ENCODE assay signal across 8 cellular contexts in genomic region chr2:37672104-37672869, GRCh38.
DNase-seq lines count a peak whose midpoint lies in the region; ATAC-seq and TF ChIP-seq lines count a peak whose summit lies in the region.

No MANE protein-coding gene starts in this region.

- peak; percentile 90 for DNase-seq in ACHN
- DNase-seq in NCI-H2227 (lab: John Stamatoyannopoulos, UW; ENCODE audit: unreplicated experiment), result peak; percentile 93
- DNase-seq in central memory CD4-positive, alpha-beta T cell, result peak; percentile 56
- DNase-seq in islet precursor cell, result peak; percentile 98
- DNase-seq in stimulated activated CD4-positive, alpha-beta T cell treated with anti-CD3 and anti-CD28 coated beads, Interleukin-12 subunit alpha, Interleukin-12 subunit beta, amount 100 ng/mL, for 48 hours (ENCODE audit: low read depth in 2 of 3, low spot score in 1 of 3), result peak; percentile 41 to 60 (median 53)

- in situ Hi-C loops in ACHN (cut with HindIII; ENCODE audit: low pct_ligation_motif_present, low pct_unique_long_range_greater_than_20kb, low sequenced_read_pairs), result no loop called here

- H3K4me3 ChIP-seq in WI38 (ENCODE audit: low read depth, low read length), result peak overlapping the region; percentile 97

- ATAC-seq in GM18867 (IDR thresholded peaks at IDR 0.05; ENCODE audit: unreplicated experiment), result peak; percentile 59
- peak; percentile 49 for ATAC-seq in HG03064 (IDR thresholded peaks at IDR 0.05; ENCODE audit: low read depth, unreplicated experiment)

- TF ChIP-seq CTCF in WI38 (IDR thresholded peaks at IDR 0.05; ENCODE audit: low read depth, low read length), result no peak

Comparison
In these comparisons a context has a peak if more than half of its experiments do, and no peak if none do; other contexts are left out.
1. Peak in every context shown above with its lines: DNase-seq, ATAC-seq and H3K4me3 ChIP-seq.